ENCODE assay signal across 1 cellular context in the genomic region with DNA sequence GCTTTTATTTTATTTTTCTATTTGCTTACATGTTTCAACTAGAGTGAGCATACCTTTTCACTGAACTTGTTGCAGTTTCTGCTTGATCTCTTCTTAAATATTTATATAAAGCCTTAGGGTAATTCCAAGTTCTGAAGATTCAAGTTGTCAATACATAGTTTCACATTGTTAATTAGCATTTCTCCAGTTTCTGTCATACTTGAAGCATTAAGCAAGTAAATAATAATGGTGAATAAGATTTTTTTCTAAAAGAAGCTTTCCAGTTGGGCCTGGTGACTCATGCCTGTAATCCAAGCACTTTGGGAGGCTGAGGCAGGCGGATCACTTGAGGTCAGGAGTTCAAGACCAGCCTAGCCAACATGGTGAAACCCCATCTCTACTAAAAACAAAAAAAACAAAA.
TF ChIP-seq lines count a peak whose summit lies in the region.

No MANE protein-coding gene starts in this region.

TF ChIP-seq in IMR-90, 13 proteins besides CTCF, POLR2A, EP300 and RAD21:
- TF ChIP-seq MAFK (IDR thresholded peaks at IDR 0.05; ENCODE audit: low read depth, low read length) = no peak
- TF ChIP-seq CEBPB (IDR thresholded peaks at IDR 0.05; ENCODE audit: low read depth, low read length) = no peak
- TF ChIP-seq MAZ (IDR thresholded peaks at IDR 0.05; ENCODE audit: borderline replicate concordance, low read depth, low read length) = no peak
- no peak for TF ChIP-seq MXI1 (IDR thresholded peaks at IDR 0.05; ENCODE audit: borderline replicate concordance, low read depth, low read length)
- TF ChIP-seq CHD1 (IDR thresholded peaks at IDR 0.05; ENCODE audit: low read depth, low read length) = no peak
- TF ChIP-seq, protein P1, sequence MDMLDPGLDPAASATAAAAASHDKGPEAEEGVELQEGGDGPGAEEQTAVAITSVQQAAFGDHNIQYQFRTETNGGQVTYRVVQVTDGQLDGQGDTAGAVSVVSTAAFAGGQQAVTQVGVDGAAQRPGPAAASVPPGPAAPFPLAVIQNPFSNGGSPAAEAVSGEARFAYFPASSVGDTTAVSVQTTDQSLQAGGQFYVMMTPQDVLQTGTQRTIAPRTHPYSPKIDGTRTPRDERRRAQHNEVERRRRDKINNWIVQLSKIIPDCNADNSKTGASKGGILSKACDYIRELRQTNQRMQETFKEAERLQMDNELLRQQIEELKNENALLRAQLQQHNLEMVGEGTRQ (IDR thresholded peaks at IDR 0.05; ENCODE audit: low read depth, low read length) = no peak
- TF ChIP-seq RCOR1 (IDR thresholded peaks at IDR 0.05; ENCODE audit: insufficient replicate concordance, low read length) = no peak
- no peak for TF ChIP-seq NFE2L2 (IDR thresholded peaks at IDR 0.05; ENCODE audit: low read depth, low read length)
